1 cellular context compared by ENCODE assay signal in the genomic region with DNA sequence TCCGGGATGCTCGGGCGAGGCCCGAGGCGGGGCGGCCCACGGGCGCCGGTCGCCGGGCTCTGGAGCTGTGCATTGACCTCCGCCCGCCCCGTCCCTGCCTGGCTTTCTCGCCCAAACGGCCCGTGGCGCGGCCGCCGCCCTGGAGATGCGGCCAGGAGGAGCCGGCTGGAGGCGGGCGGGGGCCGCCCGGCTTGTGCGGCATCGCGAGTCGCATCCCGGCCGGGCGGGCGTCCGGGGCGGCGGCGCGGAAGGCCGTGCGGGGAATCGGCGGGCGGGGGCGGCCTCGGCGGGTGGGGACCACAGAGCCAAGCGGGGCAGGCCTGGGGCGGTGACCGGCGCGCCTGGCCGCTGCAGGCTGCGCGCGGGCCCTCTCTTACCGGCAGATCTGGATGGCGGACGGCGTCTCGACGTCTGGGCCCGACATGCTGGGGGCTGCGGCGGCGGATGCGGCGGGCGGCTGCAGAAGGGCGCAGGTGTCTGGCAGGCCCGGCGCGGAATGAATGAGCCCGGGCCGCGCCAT.
TF ChIP-seq lines count a peak whose summit lies in the region.

No MANE protein-coding gene starts in this region.

TF ChIP-seq in WTC11, 78 proteins besides CTCF, POLR2A, EP300 and RAD21 (continued from another document and continues in another):
- TF ChIP-seq, protein P1, sequence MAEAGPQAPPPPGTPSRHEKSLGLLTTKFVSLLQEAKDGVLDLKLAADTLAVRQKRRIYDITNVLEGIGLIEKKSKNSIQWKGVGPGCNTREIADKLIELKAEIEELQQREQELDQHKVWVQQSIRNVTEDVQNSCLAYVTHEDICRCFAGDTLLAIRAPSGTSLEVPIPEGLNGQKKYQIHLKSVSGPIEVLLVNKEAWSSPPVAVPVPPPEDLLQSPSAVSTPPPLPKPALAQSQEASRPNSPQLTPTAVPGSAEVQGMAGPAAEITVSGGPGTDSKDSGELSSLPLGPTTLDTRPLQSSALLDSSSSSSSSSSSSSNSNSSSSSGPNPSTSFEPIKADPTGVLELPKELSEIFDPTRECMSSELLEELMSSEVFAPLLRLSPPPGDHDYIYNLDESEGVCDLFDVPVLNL (CRISPR knock-in tag; IDR thresholded peaks at IDR 0.05; ENCODE audit: borderline replicate concordance, low read depth) = no peak
- no peak for TF ChIP-seq HMGA2 (CRISPR knock-in tag; IDR thresholded peaks at IDR 0.05)
- TF ChIP-seq, protein P2, sequence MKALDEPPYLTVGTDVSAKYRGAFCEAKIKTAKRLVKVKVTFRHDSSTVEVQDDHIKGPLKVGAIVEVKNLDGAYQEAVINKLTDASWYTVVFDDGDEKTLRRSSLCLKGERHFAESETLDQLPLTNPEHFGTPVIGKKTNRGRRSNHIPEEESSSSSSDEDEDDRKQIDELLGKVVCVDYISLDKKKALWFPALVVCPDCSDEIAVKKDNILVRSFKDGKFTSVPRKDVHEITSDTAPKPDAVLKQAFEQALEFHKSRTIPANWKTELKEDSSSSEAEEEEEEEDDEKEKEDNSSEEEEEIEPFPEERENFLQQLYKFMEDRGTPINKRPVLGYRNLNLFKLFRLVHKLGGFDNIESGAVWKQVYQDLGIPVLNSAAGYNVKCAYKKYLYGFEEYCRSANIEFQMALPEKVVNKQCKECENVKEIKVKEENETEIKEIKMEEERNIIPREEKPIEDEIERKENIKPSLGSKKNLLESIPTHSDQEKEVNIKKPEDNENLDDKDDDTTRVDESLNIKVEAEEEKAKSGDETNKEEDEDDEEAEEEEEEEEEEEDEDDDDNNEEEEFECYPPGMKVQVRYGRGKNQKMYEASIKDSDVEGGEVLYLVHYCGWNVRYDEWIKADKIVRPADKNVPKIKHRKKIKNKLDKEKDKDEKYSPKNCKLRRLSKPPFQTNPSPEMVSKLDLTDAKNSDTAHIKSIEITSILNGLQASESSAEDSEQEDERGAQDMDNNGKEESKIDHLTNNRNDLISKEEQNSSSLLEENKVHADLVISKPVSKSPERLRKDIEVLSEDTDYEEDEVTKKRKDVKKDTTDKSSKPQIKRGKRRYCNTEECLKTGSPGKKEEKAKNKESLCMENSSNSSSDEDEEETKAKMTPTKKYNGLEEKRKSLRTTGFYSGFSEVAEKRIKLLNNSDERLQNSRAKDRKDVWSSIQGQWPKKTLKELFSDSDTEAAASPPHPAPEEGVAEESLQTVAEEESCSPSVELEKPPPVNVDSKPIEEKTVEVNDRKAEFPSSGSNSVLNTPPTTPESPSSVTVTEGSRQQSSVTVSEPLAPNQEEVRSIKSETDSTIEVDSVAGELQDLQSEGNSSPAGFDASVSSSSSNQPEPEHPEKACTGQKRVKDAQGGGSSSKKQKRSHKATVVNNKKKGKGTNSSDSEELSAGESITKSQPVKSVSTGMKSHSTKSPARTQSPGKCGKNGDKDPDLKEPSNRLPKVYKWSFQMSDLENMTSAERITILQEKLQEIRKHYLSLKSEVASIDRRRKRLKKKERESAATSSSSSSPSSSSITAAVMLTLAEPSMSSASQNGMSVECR (CRISPR knock-in tag; IDR thresholded peaks at IDR 0.05; ENCODE audit: borderline replicate concordance) = no peak
- TF ChIP-seq, protein P3, sequence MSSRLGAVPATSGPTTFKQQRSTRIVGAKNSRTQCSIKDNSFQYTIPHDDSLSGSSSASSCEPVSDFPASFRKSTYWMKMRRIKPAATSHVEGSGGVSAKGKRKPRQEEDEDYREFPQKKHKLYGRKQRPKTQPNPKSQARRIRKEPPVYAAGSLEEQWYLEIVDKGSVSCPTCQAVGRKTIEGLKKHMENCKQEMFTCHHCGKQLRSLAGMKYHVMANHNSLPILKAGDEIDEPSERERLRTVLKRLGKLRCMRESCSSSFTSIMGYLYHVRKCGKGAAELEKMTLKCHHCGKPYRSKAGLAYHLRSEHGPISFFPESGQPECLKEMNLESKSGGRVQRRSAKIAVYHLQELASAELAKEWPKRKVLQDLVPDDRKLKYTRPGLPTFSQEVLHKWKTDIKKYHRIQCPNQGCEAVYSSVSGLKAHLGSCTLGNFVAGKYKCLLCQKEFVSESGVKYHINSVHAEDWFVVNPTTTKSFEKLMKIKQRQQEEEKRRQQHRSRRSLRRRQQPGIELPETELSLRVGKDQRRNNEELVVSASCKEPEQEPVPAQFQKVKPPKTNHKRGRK (CRISPR knock-in tag; IDR thresholded peaks at IDR 0.05; ENCODE audit: borderline replicate concordance) = no peak
- no peak for TF ChIP-seq GTF2I (CRISPR knock-in tag; conservative IDR thresholded peaks at IDR 0.05)
- TF ChIP-seq ZNF263 (CRISPR knock-in tag; IDR thresholded peaks at IDR 0.05; ENCODE audit: low read depth) = no peak
- no peak for TF ChIP-seq JAZF1 (CRISPR knock-in tag; IDR thresholded peaks at IDR 0.05)
- TF ChIP-seq, protein P4, sequence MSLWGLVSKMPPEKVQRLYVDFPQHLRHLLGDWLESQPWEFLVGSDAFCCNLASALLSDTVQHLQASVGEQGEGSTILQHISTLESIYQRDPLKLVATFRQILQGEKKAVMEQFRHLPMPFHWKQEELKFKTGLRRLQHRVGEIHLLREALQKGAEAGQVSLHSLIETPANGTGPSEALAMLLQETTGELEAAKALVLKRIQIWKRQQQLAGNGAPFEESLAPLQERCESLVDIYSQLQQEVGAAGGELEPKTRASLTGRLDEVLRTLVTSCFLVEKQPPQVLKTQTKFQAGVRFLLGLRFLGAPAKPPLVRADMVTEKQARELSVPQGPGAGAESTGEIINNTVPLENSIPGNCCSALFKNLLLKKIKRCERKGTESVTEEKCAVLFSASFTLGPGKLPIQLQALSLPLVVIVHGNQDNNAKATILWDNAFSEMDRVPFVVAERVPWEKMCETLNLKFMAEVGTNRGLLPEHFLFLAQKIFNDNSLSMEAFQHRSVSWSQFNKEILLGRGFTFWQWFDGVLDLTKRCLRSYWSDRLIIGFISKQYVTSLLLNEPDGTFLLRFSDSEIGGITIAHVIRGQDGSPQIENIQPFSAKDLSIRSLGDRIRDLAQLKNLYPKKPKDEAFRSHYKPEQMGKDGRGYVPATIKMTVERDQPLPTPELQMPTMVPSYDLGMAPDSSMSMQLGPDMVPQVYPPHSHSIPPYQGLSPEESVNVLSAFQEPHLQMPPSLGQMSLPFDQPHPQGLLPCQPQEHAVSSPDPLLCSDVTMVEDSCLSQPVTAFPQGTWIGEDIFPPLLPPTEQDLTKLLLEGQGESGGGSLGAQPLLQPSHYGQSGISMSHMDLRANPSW (CRISPR knock-in tag; conservative IDR thresholded peaks at IDR 0.05; ENCODE audit: low read depth) = no peak
- TF ChIP-seq, protein P5, sequence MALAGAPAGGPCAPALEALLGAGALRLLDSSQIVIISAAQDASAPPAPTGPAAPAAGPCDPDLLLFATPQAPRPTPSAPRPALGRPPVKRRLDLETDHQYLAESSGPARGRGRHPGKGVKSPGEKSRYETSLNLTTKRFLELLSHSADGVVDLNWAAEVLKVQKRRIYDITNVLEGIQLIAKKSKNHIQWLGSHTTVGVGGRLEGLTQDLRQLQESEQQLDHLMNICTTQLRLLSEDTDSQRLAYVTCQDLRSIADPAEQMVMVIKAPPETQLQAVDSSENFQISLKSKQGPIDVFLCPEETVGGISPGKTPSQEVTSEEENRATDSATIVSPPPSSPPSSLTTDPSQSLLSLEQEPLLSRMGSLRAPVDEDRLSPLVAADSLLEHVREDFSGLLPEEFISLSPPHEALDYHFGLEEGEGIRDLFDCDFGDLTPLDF (CRISPR knock-in tag; IDR thresholded peaks at IDR 0.05) = no peak
- TF ChIP-seq, protein P6, sequence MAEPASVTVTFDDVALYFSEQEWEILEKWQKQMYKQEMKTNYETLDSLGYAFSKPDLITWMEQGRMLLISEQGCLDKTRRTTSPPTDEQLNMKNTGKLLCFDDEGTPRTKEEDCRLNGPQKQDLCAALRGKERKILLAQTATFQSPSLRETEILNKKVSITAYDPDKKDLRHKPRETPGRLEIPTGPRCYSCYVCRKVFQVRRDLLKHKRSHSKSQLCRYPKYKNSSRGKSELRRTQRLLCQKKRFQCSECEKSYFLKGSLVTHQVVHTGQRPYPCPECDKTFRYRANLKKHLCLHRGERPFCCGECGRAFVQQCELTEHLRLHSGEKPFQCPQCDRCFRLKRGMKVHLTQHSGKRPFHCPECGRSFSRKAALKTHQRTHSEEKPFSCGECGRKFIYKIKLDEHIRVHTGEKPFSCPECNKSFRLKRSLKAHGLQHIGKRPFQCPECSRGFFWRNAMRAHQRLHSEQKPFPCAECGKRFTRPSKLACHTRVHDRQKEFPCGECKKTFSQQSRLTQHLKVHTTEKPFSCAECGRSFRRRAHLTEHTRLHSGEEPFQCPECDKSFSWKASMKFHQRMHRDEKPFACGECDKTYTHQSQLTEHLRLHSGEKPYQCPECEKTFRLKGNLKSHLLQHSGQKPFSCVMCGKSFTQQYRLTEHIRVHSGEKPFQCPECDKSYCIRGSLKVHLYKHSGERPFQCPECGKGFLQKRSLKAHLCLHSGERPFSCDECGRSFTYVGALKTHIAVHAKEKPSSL (CRISPR knock-in tag; conservative IDR thresholded peaks at IDR 0.05) = no peak
- TF ChIP-seq, protein P7, sequence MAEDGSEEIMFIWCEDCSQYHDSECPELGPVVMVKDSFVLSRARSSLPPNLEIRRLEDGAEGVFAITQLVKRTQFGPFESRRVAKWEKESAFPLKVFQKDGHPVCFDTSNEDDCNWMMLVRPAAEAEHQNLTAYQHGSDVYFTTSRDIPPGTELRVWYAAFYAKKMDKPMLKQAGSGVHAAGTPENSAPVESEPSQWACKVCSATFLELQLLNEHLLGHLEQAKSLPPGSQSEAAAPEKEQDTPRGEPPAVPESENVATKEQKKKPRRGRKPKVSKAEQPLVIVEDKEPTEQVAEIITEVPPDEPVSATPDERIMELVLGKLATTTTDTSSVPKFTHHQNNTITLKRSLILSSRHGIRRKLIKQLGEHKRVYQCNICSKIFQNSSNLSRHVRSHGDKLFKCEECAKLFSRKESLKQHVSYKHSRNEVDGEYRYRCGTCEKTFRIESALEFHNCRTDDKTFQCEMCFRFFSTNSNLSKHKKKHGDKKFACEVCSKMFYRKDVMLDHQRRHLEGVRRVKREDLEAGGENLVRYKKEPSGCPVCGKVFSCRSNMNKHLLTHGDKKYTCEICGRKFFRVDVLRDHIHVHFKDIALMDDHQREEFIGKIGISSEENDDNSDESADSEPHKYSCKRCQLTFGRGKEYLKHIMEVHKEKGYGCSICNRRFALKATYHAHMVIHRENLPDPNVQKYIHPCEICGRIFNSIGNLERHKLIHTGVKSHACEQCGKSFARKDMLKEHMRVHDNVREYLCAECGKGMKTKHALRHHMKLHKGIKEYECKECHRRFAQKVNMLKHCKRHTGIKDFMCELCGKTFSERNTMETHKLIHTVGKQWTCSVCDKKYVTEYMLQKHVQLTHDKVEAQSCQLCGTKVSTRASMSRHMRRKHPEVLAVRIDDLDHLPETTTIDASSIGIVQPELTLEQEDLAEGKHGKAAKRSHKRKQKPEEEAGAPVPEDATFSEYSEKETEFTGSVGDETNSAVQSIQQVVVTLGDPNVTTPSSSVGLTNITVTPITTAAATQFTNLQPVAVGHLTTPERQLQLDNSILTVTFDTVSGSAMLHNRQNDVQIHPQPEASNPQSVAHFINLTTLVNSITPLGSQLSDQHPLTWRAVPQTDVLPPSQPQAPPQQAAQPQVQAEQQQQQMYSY (CRISPR knock-in tag; IDR thresholded peaks at IDR 0.05) = no peak
- TF ChIP-seq TCF7 (CRISPR knock-in tag; IDR thresholded peaks at IDR 0.05; ENCODE audit: low read depth) = no peak
- TF ChIP-seq MYBL2 (CRISPR knock-in tag; IDR thresholded peaks at IDR 0.05) = no peak
- TF ChIP-seq GRHL2 (CRISPR knock-in tag; IDR thresholded peaks at IDR 0.05; ENCODE audit: insufficient replicate concordance, severe bottlenecking) = no peak
- TF ChIP-seq ZNF232 (CRISPR knock-in tag; IDR thresholded peaks at IDR 0.05) = 0 out of 2 replicates have a peak, but pooled peaks have one; percentile 26
- TF ChIP-seq ZNF121 (CRISPR knock-in tag; IDR thresholded peaks at IDR 0.05) = peak; percentile 100
- TF ChIP-seq EMX1 (CRISPR knock-in tag; IDR thresholded peaks at IDR 0.05) = no peak
- TF ChIP-seq NR2C2 (CRISPR knock-in tag; IDR thresholded peaks at IDR 0.05) = no peak
- 0 out of 2 replicates have a peak, but pooled peaks have one; percentile 33 for TF ChIP-seq TEAD1 (CRISPR knock-in tag; IDR thresholded peaks at IDR 0.05)
- TF ChIP-seq ETV6 (CRISPR knock-in tag; IDR thresholded peaks at IDR 0.05) = no peak; the same call in 1 of the 2 replicates
- no peak for TF ChIP-seq FOXJ3 (CRISPR knock-in tag; IDR thresholded peaks at IDR 0.05; ENCODE audit: borderline replicate concordance)
- TF ChIP-seq SP1 (CRISPR knock-in tag; conservative IDR thresholded peaks at IDR 0.05) = no peak
- TF ChIP-seq KAT7 (CRISPR knock-in tag; IDR thresholded peaks at IDR 0.05; ENCODE audit: borderline replicate concordance) = peak; percentile 68; the same call in 1 of the 2 replicates
- TF ChIP-seq TP53 (CRISPR knock-in tag; IDR thresholded peaks at IDR 0.05) = peak; percentile 70; the same call in 1 of the 2 replicates
- TF ChIP-seq, protein P8, sequence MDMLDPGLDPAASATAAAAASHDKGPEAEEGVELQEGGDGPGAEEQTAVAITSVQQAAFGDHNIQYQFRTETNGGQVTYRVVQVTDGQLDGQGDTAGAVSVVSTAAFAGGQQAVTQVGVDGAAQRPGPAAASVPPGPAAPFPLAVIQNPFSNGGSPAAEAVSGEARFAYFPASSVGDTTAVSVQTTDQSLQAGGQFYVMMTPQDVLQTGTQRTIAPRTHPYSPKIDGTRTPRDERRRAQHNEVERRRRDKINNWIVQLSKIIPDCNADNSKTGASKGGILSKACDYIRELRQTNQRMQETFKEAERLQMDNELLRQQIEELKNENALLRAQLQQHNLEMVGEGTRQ (CRISPR knock-in tag; IDR thresholded peaks at IDR 0.05) = no peak; the same call in 1 of the 2 replicates
- TF ChIP-seq ZNF396 (CRISPR knock-in tag; IDR thresholded peaks at IDR 0.05; ENCODE audit: borderline replicate concordance) = no peak
- no peak for TF ChIP-seq OVOL2 (CRISPR knock-in tag; IDR thresholded peaks at IDR 0.05; ENCODE audit: borderline replicate concordance)
- TF ChIP-seq, protein P9, sequence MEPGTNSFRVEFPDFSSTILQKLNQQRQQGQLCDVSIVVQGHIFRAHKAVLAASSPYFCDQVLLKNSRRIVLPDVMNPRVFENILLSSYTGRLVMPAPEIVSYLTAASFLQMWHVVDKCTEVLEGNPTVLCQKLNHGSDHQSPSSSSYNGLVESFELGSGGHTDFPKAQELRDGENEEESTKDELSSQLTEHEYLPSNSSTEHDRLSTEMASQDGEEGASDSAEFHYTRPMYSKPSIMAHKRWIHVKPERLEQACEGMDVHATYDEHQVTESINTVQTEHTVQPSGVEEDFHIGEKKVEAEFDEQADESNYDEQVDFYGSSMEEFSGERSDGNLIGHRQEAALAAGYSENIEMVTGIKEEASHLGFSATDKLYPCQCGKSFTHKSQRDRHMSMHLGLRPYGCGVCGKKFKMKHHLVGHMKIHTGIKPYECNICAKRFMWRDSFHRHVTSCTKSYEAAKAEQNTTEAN (CRISPR knock-in tag; IDR thresholded peaks at IDR 0.05) = no peak
- TF ChIP-seq RORB (CRISPR knock-in tag; IDR thresholded peaks at IDR 0.05) = no peak
- TF ChIP-seq, protein P10, sequence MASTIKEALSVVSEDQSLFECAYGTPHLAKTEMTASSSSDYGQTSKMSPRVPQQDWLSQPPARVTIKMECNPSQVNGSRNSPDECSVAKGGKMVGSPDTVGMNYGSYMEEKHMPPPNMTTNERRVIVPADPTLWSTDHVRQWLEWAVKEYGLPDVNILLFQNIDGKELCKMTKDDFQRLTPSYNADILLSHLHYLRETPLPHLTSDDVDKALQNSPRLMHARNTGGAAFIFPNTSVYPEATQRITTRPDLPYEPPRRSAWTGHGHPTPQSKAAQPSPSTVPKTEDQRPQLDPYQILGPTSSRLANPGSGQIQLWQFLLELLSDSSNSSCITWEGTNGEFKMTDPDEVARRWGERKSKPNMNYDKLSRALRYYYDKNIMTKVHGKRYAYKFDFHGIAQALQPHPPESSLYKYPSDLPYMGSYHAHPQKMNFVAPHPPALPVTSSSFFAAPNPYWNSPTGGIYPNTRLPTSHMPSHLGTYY (CRISPR knock-in tag; IDR thresholded peaks at IDR 0.05) = no peak
- TF ChIP-seq, protein P11, sequence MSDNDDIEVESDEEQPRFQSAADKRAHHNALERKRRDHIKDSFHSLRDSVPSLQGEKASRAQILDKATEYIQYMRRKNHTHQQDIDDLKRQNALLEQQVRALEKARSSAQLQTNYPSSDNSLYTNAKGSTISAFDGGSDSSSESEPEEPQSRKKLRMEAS (CRISPR knock-in tag; IDR thresholded peaks at IDR 0.05) = no peak
